ENCODE assay signal across 8 cellular contexts in the genomic region with DNA sequence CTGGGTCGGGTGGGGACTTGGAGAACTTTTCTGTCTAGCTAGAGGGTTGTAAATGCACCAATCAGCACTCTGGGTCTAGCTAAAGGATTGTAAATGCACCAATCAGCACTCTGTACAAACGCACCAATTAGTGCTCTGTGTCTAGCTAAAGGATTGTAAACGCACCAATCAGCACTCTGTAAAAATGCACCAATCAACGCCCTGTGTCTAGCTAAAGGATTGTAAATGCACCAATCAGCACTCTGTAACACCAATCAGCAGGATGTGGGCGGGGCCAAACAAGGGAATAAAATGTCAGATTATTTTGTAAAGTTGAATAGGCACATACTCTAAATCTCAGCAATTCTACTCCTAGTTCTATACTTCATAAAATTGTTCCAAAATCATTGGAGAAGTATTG. TPM values are rescaled to one million over a fixed set of nuclear protein-coding genes. Genes with fewer than 3 reads are reported as not detected.
A peak's percentile ranks its signal among the peaks of the same experiment; 100 is the strongest.
DNase-seq lines count a peak whose midpoint lies in the region; FAIRE-seq and TF ChIP-seq lines count a peak whose summit lies in the region.
"Not testable (repeated sequence)": the region's sequence is repeated elsewhere in the genome, so short reads cannot be mapped to it uniquely, and the experiment has no call there.

No MANE protein-coding gene starts in this region.

- H3K79me1 ChIP-seq in trophoblast cell (ENCODE audit: low read length) = not testable (repeated sequence)

- H2BK5ac ChIP-seq in trophoblast cell (ENCODE audit: low read depth, low read length, poor library complexity) = not testable (repeated sequence)

- POLR2A ChIA-PET in OCI-LY7 (lab: Charles Lee) = interaction anchor here (0.6 to 0.7 kb wide), 3 partner anchors 46 to 176 kb away, joined by 3 read pairs; no protein-coding TSS in a partner anchor

- H3K27me3 ChIP-seq in trophoblast cell (ENCODE audit: insufficient read depth, low read length); testis: not testable (repeated sequence)

- not testable (repeated sequence) for H3K27me3 Mint-ChIP-seq in activated CD4-positive, alpha-beta T cell treated with anti-CD3 and anti-CD28 coated beads, Interleukin-2, amount 10 ng/mL, durations not matched to agents 24 days and 14 days; activated naive CD4-positive, alpha-beta T cell treated with anti-CD3 and anti-CD28 coated beads for 36 hours (ENCODE audit: low read depth)

- intact Hi-C loops in OCI-LY7 (cut with micrococcal nuclease; ENCODE audit: unreplicated experiment); testis (cut with DNase I; ENCODE audit: low total_unique reads): not testable (repeated sequence)
- intact Hi-C loops in activated CD4-positive, alpha-beta T cell treated with anti-CD3 and anti-CD28 coated beads, Interleukin-2, amount 10 ng/mL, durations not matched to agents 24 days and 14 days (cut with micrococcal nuclease) = loop anchor here (10.0 kb wide), 2 partner anchors 382 to 592 kb away; a partner anchor contains a TSS
- intact Hi-C loops in activated naive CD4-positive, alpha-beta T cell treated with anti-CD3 and anti-CD28 coated beads for 36 hours (cut with micrococcal nuclease) = loop anchor here (2.0 to 10.0 kb wide), 3 partner anchors 14 to 588 kb away; a partner anchor contains a TSS

- H3K27ac Mint-ChIP-seq in activated CD4-positive, alpha-beta T cell treated with anti-CD3 and anti-CD28 coated beads, Interleukin-2, amount 10 ng/mL, durations not matched to agents 24 days and 14 days; activated naive CD4-positive, alpha-beta T cell treated with anti-CD3 and anti-CD28 coated beads for 36 hours: not testable (repeated sequence)

- peaks cover 27% of the 10 kb centered on the region for H3K9me3 ChIP-seq in OCI-LY7 (ENCODE audit: low read length)
- not testable (repeated sequence) for H3K9me3 ChIP-seq in trophoblast cell (ENCODE audit: insufficient read depth, low read depth, low read length); testis

- H4K20me1 ChIP-seq in OCI-LY7 (ENCODE audit: insufficient read depth, low read length) = not testable (repeated sequence)

- H3K9me2 ChIP-seq in OCI-LY7 (ENCODE audit: insufficient read depth, low read length) = not testable (repeated sequence)

- H2BK120ac ChIP-seq in trophoblast cell (ENCODE audit: insufficient read depth, low read length, poor library complexity) = peak overlapping the region; percentile 72

- H3K36me3 Mint-ChIP-seq in activated CD4-positive, alpha-beta T cell treated with anti-CD3 and anti-CD28 coated beads, Interleukin-2, amount 10 ng/mL, durations not matched to agents 24 days and 14 days (ENCODE audit: low read depth); activated naive CD4-positive, alpha-beta T cell treated with anti-CD3 and anti-CD28 coated beads for 36 hours (ENCODE audit: low read depth): not testable (repeated sequence)

- not testable (repeated sequence) for H3K23ac ChIP-seq in trophoblast cell (ENCODE audit: low read length)

- not testable (repeated sequence) for H3K4ac ChIP-seq in trophoblast cell (ENCODE audit: low read depth, low read length)

- H2BK12ac ChIP-seq in trophoblast cell (ENCODE audit: low read length) = not testable (repeated sequence)

- H3K79me2 ChIP-seq in OCI-LY7 (ENCODE audit: insufficient read depth, low read depth, low read length) = peaks cover 11% of the 10 kb centered on the region; the same call in 1 of the 2 replicates
- not testable (repeated sequence) for H3K79me2 ChIP-seq in trophoblast cell (ENCODE audit: control insufficient read depth, insufficient read depth, low read length, poor library complexity)

- not testable (repeated sequence) for H4K8ac ChIP-seq in trophoblast cell (ENCODE audit: low read depth, low read length)

- not testable (repeated sequence) for H3K4me3 Mint-ChIP-seq in activated CD4-positive, alpha-beta T cell treated with anti-CD3 and anti-CD28 coated beads, Interleukin-2, amount 10 ng/mL, durations not matched to agents 24 days and 14 days; activated naive CD4-positive, alpha-beta T cell treated with anti-CD3 and anti-CD28 coated beads for 36 hours

- BruUV-seq in OCI-LY7 (replicated peaks; lab: Mats Ljungman, UMichigan) = not testable (repeated sequence)

- not testable (repeated sequence) for H2AFZ ChIP-seq in OCI-LY7 (ENCODE audit: low read length); trophoblast cell (ENCODE audit: insufficient read depth, low read length, poor library complexity)

- DNase-seq in CD1c-positive myeloid dendritic cell (ENCODE audit: extremely low spot score) = peak; percentile 15
- not testable (repeated sequence) for DNase-seq in GM12891 (ENCODE audit: insufficient read length, low spot score); trophoblast cell
- DNase-seq in OCI-LY7 (ENCODE audit: low spot score) = peak; percentile 20
- DNase-seq in activated CD4-positive, alpha-beta T cell treated with anti-CD3 and anti-CD28 coated beads, Interleukin-2, amount 10 ng/mL, durations not matched to agents 24 days and 14 days = peak; percentile 57
- peak; percentile 16 for DNase-seq in activated naive CD4-positive, alpha-beta T cell treated with anti-CD3 and anti-CD28 coated beads for 36 hours
- peak; percentile 9 to 10 for DNase-seq in erythroblast (lab: John Stamatoyannopoulos, UW)
- DNase-seq in testis = peak; percentile 23

- H3K9me3 Mint-ChIP-seq in activated CD4-positive, alpha-beta T cell treated with anti-CD3 and anti-CD28 coated beads, Interleukin-2, amount 10 ng/mL, durations not matched to agents 24 days and 14 days; activated naive CD4-positive, alpha-beta T cell treated with anti-CD3 and anti-CD28 coated beads for 36 hours: not testable (repeated sequence)

- no CpG with 5 or more reads among the region's 5 CpGs for WGBS in trophoblast cell (ENCODE audit: extremely low coverage, insufficient coverage, insufficient read length)
- WGBS in testis, 2 donors = 88 to 94% methylated on average over 5 of the region's 5 CpGs

- H3K18ac ChIP-seq in trophoblast cell (ENCODE audit: low read length) = not testable (repeated sequence)

- peaks cover 28% of the 10 kb centered on the region for H3K4me1 Mint-ChIP-seq in activated CD4-positive, alpha-beta T cell treated with anti-CD3 and anti-CD28 coated beads, Interleukin-2, amount 10 ng/mL, durations not matched to agents 24 days and 14 days
- H3K4me1 Mint-ChIP-seq in activated naive CD4-positive, alpha-beta T cell treated with anti-CD3 and anti-CD28 coated beads for 36 hours (ENCODE audit: low read depth) = peaks cover 29% of the 10 kb centered on the region

- peak; percentile 33 for FAIRE-seq in GM12891 (lab: Jason Lieb, UNC)

- H3K9ac ChIP-seq in trophoblast cell (ENCODE audit: low read length) = not testable (repeated sequence)

- not testable (repeated sequence) for H3K4me2 ChIP-seq in OCI-LY7 (ENCODE audit: low read length); trophoblast cell (ENCODE audit: low read length)

- CTCF ChIA-PET in OCI-LY7 (lab: Charles Lee; ENCODE audit: unreplicated experiment) = not testable (repeated sequence)
- CTCF ChIA-PET in activated naive CD4-positive, alpha-beta T cell treated with anti-CD3 and anti-CD28 coated beads for 36 hours (lab: Charles Lee) = interaction anchor here (0.6 to 1.7 kb wide), 3 partner anchors 21 to 491 kb away, joined by 3 to 4 read pairs (median 3); no protein-coding TSS in a partner anchor

- not testable (repeated sequence) for H3K27ac ChIP-seq in OCI-LY7 (ENCODE audit: low read depth, low read length, poor library complexity, severe bottlenecking); trophoblast cell (ENCODE audit: low read depth, low read length); testis

- H3K14ac ChIP-seq in trophoblast cell (ENCODE audit: low read length) = not testable (repeated sequence)

- peaks cover 16% of the 10 kb centered on the region for H3K4me1 ChIP-seq in OCI-LY7 (ENCODE audit: insufficient read depth, low read length, poor library complexity, severe bottlenecking)
- not testable (repeated sequence) for H3K4me1 ChIP-seq in trophoblast cell (ENCODE audit: control insufficient read depth in 1 of 2, insufficient read depth in 2 of 2, low read length in 2 of 2); testis

- H4K12ac ChIP-seq in trophoblast cell (ENCODE audit: low read depth, low read length) = not testable (repeated sequence)

- TF ChIP-seq POLR2A in GM12891 (IDR thresholded peaks at IDR 0.05; ENCODE audit: low read depth, low read length); erythroblast (IDR thresholded peaks at IDR 0.05; ENCODE audit: low read length); testis (IDR thresholded peaks at IDR 0.05): not testable (repeated sequence)

- not testable (repeated sequence) for H2AK5ac ChIP-seq in trophoblast cell (ENCODE audit: low read length)

- not testable (repeated sequence) for TF ChIP-seq CTCF in OCI-LY7 (conservative IDR thresholded peaks at IDR 0.05; ENCODE audit: low read length); testis (IDR thresholded peaks at IDR 0.05)

- not testable (repeated sequence) for H3K36me3 ChIP-seq in OCI-LY7 (ENCODE audit: insufficient read depth, low read length); trophoblast cell (ENCODE audit: control insufficient read depth in 1 of 2, insufficient read depth in 2 of 2, low read length in 2 of 2); testis (ENCODE audit: low read depth, missing control alignments)

- H3K4me3 ChIP-seq in OCI-LY7 (ENCODE audit: low read depth, low read length, poor library complexity, severe bottlenecking); trophoblast cell (ENCODE audit: low read depth, low read length); testis: not testable (repeated sequence)

- H4K91ac ChIP-seq in trophoblast cell (ENCODE audit: low read depth, low read length) = peak overlapping the region; percentile 85

RNA-seq across cellular contexts. Expression of a gene that starts 2.5 kb away (rescaled TPM):
- 9.2 TPM for polyA plus RNA-seq in GM12891 (2012; ENCODE audit: low read depth, missing spikeins)
- total RNA-seq in OCI-LY7 (2014; rRNA removed; shearing (Covaris generic)) = 10.5 and 10.6 TPM in 2 replicates
- total RNA-seq in OCI-LY7 (2022) (12.5 and 13.3 TPM in 2 replicates), testis (10 to 100 TPM; 52.9 to 80.8 TPM)
- total RNA-seq in activated CD4-positive, alpha-beta T cell treated with anti-CD3 and anti-CD28 coated beads, Interleukin-2, amount 10 ng/mL, durations not matched to agents 24 days and 14 days = 11.9 and 12.8 TPM in 2 replicates
- total RNA-seq in activated naive CD4-positive, alpha-beta T cell treated with anti-CD3 and anti-CD28 coated beads for 36 hours = 1 to 10 TPM; 8.7 to 8.8 TPM
- 39.2 and 42.8 TPM in 2 replicates for polyA plus RNA-seq in trophoblast cell (2013)
- 60.6 TPM for polyA plus RNA-seq in testis (ENCODE audit: insufficient read depth, low read depth, low replicate concordance)
